9 cellular contexts compared by ENCODE assay signal in the genomic region with DNA sequence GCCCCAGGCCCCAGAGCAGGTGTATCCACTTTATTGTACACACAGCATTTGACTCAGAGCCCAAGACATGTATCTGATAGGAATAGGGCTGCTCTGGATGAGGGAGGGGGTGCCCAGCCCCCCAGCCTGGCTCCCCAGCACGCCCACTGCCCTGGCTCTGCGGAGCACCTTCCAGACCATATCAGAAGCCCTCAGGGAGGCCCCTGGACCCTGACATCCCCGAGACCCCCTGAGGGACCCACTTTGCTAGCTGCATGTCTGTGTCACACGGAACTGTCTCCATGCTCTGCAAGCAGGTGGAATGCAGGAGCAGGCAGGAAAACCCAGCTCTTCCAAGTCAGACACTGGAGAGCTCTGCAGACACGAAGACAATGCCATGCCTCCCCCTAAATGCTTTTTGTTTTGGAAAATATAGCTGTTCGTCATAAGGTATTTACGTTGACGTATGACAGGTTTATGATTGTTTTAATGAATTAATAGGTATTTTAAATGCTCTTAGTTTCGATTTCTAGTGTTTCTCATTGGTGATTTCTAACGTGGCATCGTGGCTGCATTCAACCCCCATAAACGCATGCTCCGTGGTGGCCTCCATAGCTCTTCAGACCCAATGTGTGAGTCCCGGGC.
DNase-seq lines count a peak whose midpoint lies in the region; ATAC-seq and TF ChIP-seq lines count a peak whose summit lies in the region.
"Had no signal": no experiment of that assay in that cellular context is flagged by ENCODE, and none has a peak within 500 bp of the region (broad histone marks: within the 10 kb centered on the region; RNA-seq: fewer than 3 reads in every experiment).

No MANE protein-coding gene starts in this region.

- peak overlapping the region; percentile 84 for H3K4me2 ChIP-seq in PC-3 (ENCODE audit: low read length)

- WGBS in esophagus muscularis mucosa: 77% methylated on average over 14 of the region's 14 CpGs

- peak overlapping the region; percentile 50; the same call in 1 of the 2 replicates for H3K4me3 ChIP-seq in GM12864 (ENCODE audit: low read depth, low read length)
- peak overlapping the region; percentile 62; the same call in 1 of the 2 replicates for H3K4me3 ChIP-seq in PC-3 (ENCODE audit: low read length)
- H3K4me3 ChIP-seq in esophagus muscularis mucosa: peak overlapping the region; percentile 28 to 47 (median 36)

- CTCF ChIA-PET in PC-3 (lab: Charles Lee): interaction anchor here (1.0 kb wide), 1 partner anchor 140 kb away, joined by 4 read pairs; no protein-coding TSS in a partner anchor

- H3F3A ChIP-seq in PC-3 (ENCODE audit: low read length, unreplicated experiment): no peaks in the 10 kb centered on the region

- H3K4me1 ChIP-seq in PC-3 (ENCODE audit: insufficient read depth, low read length) (peaks cover 37% of the 10 kb centered on the region), esophagus muscularis mucosa (peaks cover 0 to 7% (median 4%) of the 10 kb centered on the region in 4 donors)

- no peak for DNase-seq in GM12864 (ENCODE audit: low read depth)
- DNase-seq in PC-3: no peak
- DNase-seq in esophagus muscularis mucosa (ENCODE audit: extremely low spot score): no peak
- DNase-seq in posterior vena cava (ENCODE audit: low spot score): peak; percentile 80
- DNase-seq in COR-L47 (lab: John Stamatoyannopoulos, UW): no peak
- no peak for DNase-seq in islet precursor cell
- DNase-seq in dermis blood vessel endothelial cell: no peak
- DNase-seq in AML-193 (lab: John Stamatoyannopoulos, UW): no peak
- DNase-seq: NCI-H524 treated with DMSO at 0.1 percent for 48 hours had no signal

- no TSS peak for BruUV-seq in PC-3 (replicated peaks; lab: Mats Ljungman, UMichigan)

- no peaks in the 10 kb centered on the region for H3K9me2 ChIP-seq in PC-3 (replicated peaks; ENCODE audit: low read length)

- POLR2A ChIA-PET in PC-3 (lab: Charles Lee; ENCODE audit: unreplicated experiment): interaction anchor here (0.6 to 1.6 kb wide), 3 partner anchors 9 to 573 kb away, joined by 4 to 12 read pairs (median 4); no protein-coding TSS in a partner anchor

- no peak for TF ChIP-seq EP300 in esophagus muscularis mucosa (IDR thresholded peaks at IDR 0.05)

- intact Hi-C loops in PC-3 (cut with micrococcal nuclease): loop anchor here (1.0 to 10.0 kb wide), 3 partner anchors 25 to 200 kb away; a partner anchor contains a TSS
- intact Hi-C loops in esophagus muscularis mucosa (cut with DNase I): no loop called here
- intact Hi-C loops in posterior vena cava (cut with DNase I): no loop called here

- H3K9me3 ChIP-seq in PC-3 (ENCODE audit: low read length) (no peaks in the 10 kb centered on the region), esophagus muscularis mucosa (no peaks in the 10 kb centered on the region)

- H3K27me3 ChIP-seq in PC-3 (ENCODE audit: low read length) (no peaks in the 10 kb centered on the region), esophagus muscularis mucosa (peaks cover 0 to 51% (median 0%) of the 10 kb centered on the region in 4 donors)

- TF ChIP-seq CTCF in GM12864 (IDR thresholded peaks at IDR 0.05; ENCODE audit: low read depth, low read length, missing control alignments) (no peak), PC-3 (conservative IDR thresholded peaks at IDR 0.05; ENCODE audit: low read depth, low read length) (no peak), esophagus muscularis mucosa (IDR thresholded peaks at IDR 0.05) (no peak)

- no peaks in the 10 kb centered on the region for H3K79me2 ChIP-seq in PC-3 (ENCODE audit: low read length)

- H3K36me3 ChIP-seq in PC-3 (ENCODE audit: low read depth, low read length): no peaks in the 10 kb centered on the region
- H3K36me3 ChIP-seq in esophagus muscularis mucosa: no peaks in the 10 kb centered on the region

- no peak for TF ChIP-seq POLR2A in esophagus muscularis mucosa (IDR thresholded peaks at IDR 0.05; ENCODE audit: low read depth)

- peak overlapping the region; percentile 70 for H2AFZ ChIP-seq in PC-3 (ENCODE audit: low read length)

- H4K20me1 ChIP-seq in PC-3 (ENCODE audit: low read length): no peaks in the 10 kb centered on the region

- H3K27ac ChIP-seq in PC-3 (ENCODE audit: low read length) (peak overlapping the region; percentile 97), esophagus muscularis mucosa (replicated peaks in 1 of 4) (peak overlapping the region in 3 of 4 donors; percentile 49 to 82 (median 72))

- peak overlapping the region; percentile 90 for H3K9ac ChIP-seq in PC-3 (ENCODE audit: low read length)

- no peak for ATAC-seq in PC-3
